1 cellular context compared by ENCODE assay signal in genomic region chr11:46410021-46410420, GRCh38.
TF ChIP-seq lines count a peak whose summit lies in the region.

No MANE protein-coding gene starts in this region.

TF ChIP-seq in HepG2, 621 proteins besides CTCF, POLR2A, EP300 and RAD21:
- TF ChIP-seq RFX3 (CRISPR knock-in tag; IDR thresholded peaks at IDR 0.05) (no peak), RBM22 (optimal IDR thresholded peaks at IDR 0.05; ENCODE audit: low read length) (peak; percentile 50)
